20 cellular contexts compared by ENCODE assay signal in genomic region chr4:87188063-87188462, GRCh38. TPM values are rescaled to one million over a fixed set of nuclear protein-coding genes. Genes with fewer than 3 reads are reported as not detected.
DNase-seq lines count a peak whose midpoint lies in the region; ATAC-seq, FAIRE-seq and TF ChIP-seq lines count a peak whose summit lies in the region.
"Had no signal": no experiment of that assay in that cellular context is flagged by ENCODE, and none has a peak within 500 bp of the region (broad histone marks: within the 10 kb centered on the region; RNA-seq: fewer than 3 reads in every experiment).

No MANE protein-coding gene starts in this region.

- H3K27me3 Mint-ChIP-seq in activated CD4-positive, alpha-beta memory T cell treated with anti-CD3 and anti-CD28 coated beads for 36 hours, result no peaks in the 10 kb centered on the region
- H3K27me3 Mint-ChIP-seq: activated naive CD8-positive, alpha-beta T cell; effector memory CD8-positive, alpha-beta T cell had no signal

- H3K79me2 ChIP-seq in Karpas-422 (ENCODE audit: low read length), result peaks cover 90% of the 10 kb centered on the region

- H3K4me2 ChIP-seq in Karpas-422 (ENCODE audit: low read depth, low read length, poor library complexity, severe bottlenecking), result peak overlapping the region; percentile 8

- H3K4me1 ChIP-seq in Karpas-422 (ENCODE audit: low read length) (peaks cover 19% of the 10 kb centered on the region), right lobe of liver (no peaks in the 10 kb centered on the region), esophagus squamous epithelium (no peaks in the 10 kb centered on the region)

- TF ChIP-seq POLR2A in right lobe of liver (IDR thresholded peaks at IDR 0.05) (no peak), GM12892 (IDR thresholded peaks at IDR 0.05; ENCODE audit: low read depth, low read length) (no peak), esophagus squamous epithelium (IDR thresholded peaks at IDR 0.05) (no peak)

- no peak overlapping the region for H3K4me3 Mint-ChIP-seq in activated CD4-positive, alpha-beta memory T cell treated with anti-CD3 and anti-CD28 coated beads for 36 hours
- H3K4me3 Mint-ChIP-seq: activated naive CD8-positive, alpha-beta T cell; effector memory CD8-positive, alpha-beta T cell; neural crest cell had no signal

- no peak for FAIRE-seq in GM12892 (lab: Jason Lieb, UNC)

- H2AFZ ChIP-seq in Karpas-422 (ENCODE audit: low read length), result no peak overlapping the region

- no peak for TF ChIP-seq CTCF in right lobe of liver (IDR thresholded peaks at IDR 0.05)
- no peak for TF ChIP-seq CTCF in esophagus squamous epithelium (IDR thresholded peaks at IDR 0.05)

- DNase-seq in DMS53 (lab: John Stamatoyannopoulos, UW) (peak; percentile 56), Karpas-422 (peak; percentile 56), brain pericyte (ENCODE audit: low read depth, low spot score) (peak; percentile 16), right lobe of liver (no peak), GM12892 (ENCODE audit: insufficient read length) (no peak), esophagus squamous epithelium (lab: John Stamatoyannopoulos, UW) (no peak)
- no peak for DNase-seq in activated CD4-positive, alpha-beta memory T cell treated with anti-CD3 and anti-CD28 coated beads for 36 hours
- DNase-seq: activated CD4-positive, alpha-beta T cell treated with anti-CD3 and anti-CD28 coated beads, Interleukin-2, amount 50 U/mL, for 1 hour; activated T-cell treated with anti-CD3 and anti-CD28 coated beads, Interleukin-2, amount 50 U/mL, for 1 hour; central memory CD4-positive, alpha-beta T cell; effector memory CD8-positive, alpha-beta T cell; glutamatergic neuron; islet precursor cell; mesendoderm; MM.1S; retina; stimulated activated CD4-positive, alpha-beta T cell treated with anti-CD3 and anti-CD28 coated beads, Interleukin-2, amount 100 ng/mL, for 48 hours had no signal

- intact Hi-C loops in right lobe of liver (cut with DNase I), result no loop called here
- intact Hi-C loops in activated CD4-positive, alpha-beta memory T cell treated with anti-CD3 and anti-CD28 coated beads for 36 hours (cut with micrococcal nuclease), result no loop called here
- intact Hi-C loops in esophagus squamous epithelium (cut with DNase I), result no loop called here

- CTCF ChIA-PET in activated CD4-positive, alpha-beta memory T cell treated with anti-CD3 and anti-CD28 coated beads for 36 hours (lab: Charles Lee), result no interaction called here

- no peaks in the 10 kb centered on the region for H3K9me2 ChIP-seq in Karpas-422 (replicated peaks; ENCODE audit: insufficient read depth, low read length)

- H4K20me1 ChIP-seq in Karpas-422 (ENCODE audit: insufficient read depth, low read depth, low read length), result no peaks in the 10 kb centered on the region

- H3K27me3 ChIP-seq in Karpas-422 (ENCODE audit: low read length) (no peaks in the 10 kb centered on the region), right lobe of liver (no peaks in the 10 kb centered on the region), esophagus squamous epithelium (no peaks in the 10 kb centered on the region)

- H3K9me3 Mint-ChIP-seq in activated CD4-positive, alpha-beta memory T cell treated with anti-CD3 and anti-CD28 coated beads for 36 hours, result no peaks in the 10 kb centered on the region
- H3K9me3 Mint-ChIP-seq: effector memory CD8-positive, alpha-beta T cell had no signal

- peaks cover 8% of the 10 kb centered on the region for H3K4me1 Mint-ChIP-seq in activated CD4-positive, alpha-beta memory T cell treated with anti-CD3 and anti-CD28 coated beads for 36 hours (ENCODE audit: low read depth)
- H3K4me1 Mint-ChIP-seq: neural crest cell had no signal

- no peak overlapping the region for H3K9ac ChIP-seq in Karpas-422 (ENCODE audit: low read length)

- H3K27ac Mint-ChIP-seq in activated CD4-positive, alpha-beta memory T cell treated with anti-CD3 and anti-CD28 coated beads for 36 hours, result no peak overlapping the region
- H3K27ac Mint-ChIP-seq: activated naive CD8-positive, alpha-beta T cell; effector memory CD8-positive, alpha-beta T cell had no signal

- H3K9me3 ChIP-seq in Karpas-422 (ENCODE audit: low read length), result no peaks in the 10 kb centered on the region
- H3K9me3 ChIP-seq in right lobe of liver, result no peaks in the 10 kb centered on the region
- H3K9me3 ChIP-seq in esophagus squamous epithelium, result no peaks in the 10 kb centered on the region
- H3K9me3 ChIP-seq: thoracic aorta had no signal

- 33% methylated on average over 2 of the region's 2 CpGs for WGBS in right lobe of liver (ENCODE audit: insufficient coverage, low coverage, low lambda C conversion rate, missing lambda C conversion rate)
- WGBS in esophagus squamous epithelium, 2 donors, result 61 to 80% methylated on average over 2 of the region's 2 CpGs

- H3K36me3 ChIP-seq in Karpas-422 (ENCODE audit: insufficient read depth, low read length) (peaks cover 8% of the 10 kb centered on the region), right lobe of liver (no peaks in the 10 kb centered on the region), esophagus squamous epithelium (no peaks in the 10 kb centered on the region)
- H3K36me3 ChIP-seq: thoracic aorta had no signal

- H3K4me3 ChIP-seq in Karpas-422 (ENCODE audit: low read length), result no peak overlapping the region
- H3K4me3 ChIP-seq in right lobe of liver, result no peak overlapping the region
- no peak overlapping the region for H3K4me3 ChIP-seq in esophagus squamous epithelium
- H3K4me3 ChIP-seq: thoracic aorta had no signal

- peaks cover 6% of the 10 kb centered on the region for H3K36me3 Mint-ChIP-seq in activated CD4-positive, alpha-beta memory T cell treated with anti-CD3 and anti-CD28 coated beads for 36 hours

- POLR2A ChIA-PET in activated CD4-positive, alpha-beta memory T cell treated with anti-CD3 and anti-CD28 coated beads for 36 hours (lab: Charles Lee), result no interaction called here

- ATAC-seq in right lobe of liver, result peak; percentile 38 to 65 (median 46)
- ATAC-seq: effector memory CD8-positive, alpha-beta T cell had no signal

- H3K27ac ChIP-seq in Karpas-422 (ENCODE audit: low read length) (peak overlapping the region; percentile 44), right lobe of liver (peak overlapping the region in 1 of 3 donors; percentile 55), esophagus squamous epithelium (no peak overlapping the region)
- H3K27ac ChIP-seq: thoracic aorta had no signal

RNA-seq across cellular contexts. Expression of gene KLHL8, which starts 32.4 kb away (rescaled TPM):
- total RNA-seq in Karpas-422 (2014; rRNA removed; shearing (Covaris generic); ENCODE audit: low replicate concordance), result 17.6 and 26.4 TPM in 2 replicates
- 1 to 10 TPM; 5.5 to 9.6 (median 7.2) TPM for total RNA-seq in right lobe of liver
- 6.2 TPM for polyA plus RNA-seq in GM12892 (2012; ENCODE audit: missing spikeins)
- 10 to 100 TPM; 10.2 to 11.0 TPM for total RNA-seq in activated CD4-positive, alpha-beta memory T cell treated with anti-CD3 and anti-CD28 coated beads for 36 hours
- total RNA-seq in esophagus squamous epithelium, result 1 to 10 TPM; 4.4 to 9.9 (median 6.9) TPM

Comparison
In these comparisons a context has a peak if more than half of its experiments do, and no peak if none do; other contexts are left out.
1. DNase-seq: peak in DMS53 (single experiment), Karpas-422 (single experiment) and brain pericyte (single experiment); none in right lobe of liver (0 of 3), GM12892 (single experiment), activated CD4-positive, alpha-beta memory T cell treated with anti-CD3 and anti-CD28 coated beads for 36 hours (single experiment) and esophagus squamous epithelium (single experiment).